ENCODE assay signal across 8 cellular contexts in the genomic region with DNA sequence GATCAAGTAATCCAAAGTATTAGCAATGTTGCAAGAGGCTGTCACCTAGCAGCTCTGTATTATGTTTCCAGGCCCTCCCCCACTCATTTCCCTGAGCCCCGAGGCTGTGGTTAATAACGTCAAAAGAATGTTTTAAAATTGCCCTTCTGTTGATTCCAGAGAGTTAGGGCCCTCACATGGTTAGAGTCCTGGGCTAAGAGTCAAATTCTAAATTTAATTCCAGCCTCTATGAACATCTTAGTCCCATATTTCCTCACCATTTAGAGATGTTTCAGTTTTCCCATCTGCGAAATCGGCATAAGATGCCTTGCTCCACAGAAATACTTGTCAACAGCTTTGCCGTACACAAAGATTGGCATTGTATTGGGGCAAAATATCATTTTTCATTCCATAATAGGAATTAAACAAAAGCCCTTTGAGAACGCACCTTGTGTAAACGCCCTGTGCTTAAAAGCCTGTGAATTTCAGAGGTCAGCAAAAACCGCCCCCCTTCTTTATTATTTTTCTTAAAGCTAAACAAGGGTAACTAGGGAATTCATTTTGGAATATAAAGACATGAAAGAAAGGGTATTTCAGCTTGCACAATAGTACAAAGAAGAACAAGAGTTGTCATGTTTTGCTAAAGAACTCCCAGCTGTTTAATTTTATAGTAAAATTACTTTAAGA.
A peak's percentile ranks its signal among the peaks of the same experiment; 100 is the strongest.
DNase-seq lines count a peak whose midpoint lies in the region; ATAC-seq and TF ChIP-seq lines count a peak whose summit lies in the region.

No MANE protein-coding gene starts in this region.

- ATAC-seq in right lobe of liver: no peak
- ATAC-seq in HG03095 (IDR thresholded peaks at IDR 0.05; ENCODE audit: unreplicated experiment): no peak
- no peak for ATAC-seq in GM18867 (IDR thresholded peaks at IDR 0.05; ENCODE audit: unreplicated experiment)

- H3F3A ChIP-seq in GM23248 (ENCODE audit: insufficient read depth): peaks cover 16% of the 10 kb centered on the region; the same call in 1 of the 2 replicates

- no peaks in the 10 kb centered on the region for H4K20me1 ChIP-seq in GM23248 (ENCODE audit: insufficient read depth)

- no peak overlapping the region for H2AFZ ChIP-seq in GM23248

- WGBS in GM23248 (ENCODE audit: low coverage in 1 of 2, low lambda C conversion rate in 2 of 2, missing lambda C conversion rate in 2 of 2), 2 experiments: 62 to 66% methylated on average over 8 of the region's 8 CpGs
- 54% methylated on average over 8 of the region's 8 CpGs for WGBS in right lobe of liver (ENCODE audit: insufficient coverage, low coverage, low lambda C conversion rate, missing lambda C conversion rate)

- H3K9ac ChIP-seq in GM23248 (no peak overlapping the region), adipocyte (ENCODE audit: low read length) (peak overlapping the region; percentile 68)

- in situ Hi-C loops in GM23248 (cut with MboI): loop anchor here (25.0 kb wide), 1 partner anchor 775 kb away; the partner anchor contains the start of genes ADO and EGR2

- H3K4me1 ChIP-seq in GM23248 (ENCODE audit: insufficient read depth) (peaks cover 48% of the 10 kb centered on the region), adipocyte (ENCODE audit: control insufficient read depth, insufficient read depth, low read length) (peaks cover 48% of the 10 kb centered on the region), right lobe of liver (peaks cover 0 to 15% (median 6%) of the 10 kb centered on the region in 4 donors)

- H3K4me2 ChIP-seq in GM23248 (ENCODE audit: unreplicated experiment): peak overlapping the region; percentile 23

- H3K4me3 ChIP-seq in GM23248 (no peak overlapping the region), adipocyte (ENCODE audit: low read length) (no peak overlapping the region), right lobe of liver (no peak overlapping the region)

- H3K9me3 ChIP-seq in GM23248 (ENCODE audit: low read depth) (no peaks in the 10 kb centered on the region), adipocyte (ENCODE audit: control insufficient read depth, low read length) (no peaks in the 10 kb centered on the region), right lobe of liver (no peaks in the 10 kb centered on the region)

- intact Hi-C loops in right lobe of liver (cut with DNase I): loop anchor here (10.0 kb wide), 1 partner anchor 218 kb away; no protein-coding TSS in a partner anchor

- DNase-seq in GM23248: peak; percentile 59
- peak; percentile 63 for DNase-seq in adipocyte (ENCODE audit: low read depth)
- no peak for DNase-seq in right lobe of liver
- DNase-seq in iPS-NIHi11 (ENCODE audit: low spot score): no peak
- no peak for DNase-seq in OCI-M1 (lab: John Stamatoyannopoulos, UW)

- H3K27me3 ChIP-seq in GM23248 (replicated peaks; ENCODE audit: insufficient read depth) (no peaks in the 10 kb centered on the region), adipocyte (replicated peaks; ENCODE audit: control insufficient read depth, insufficient read depth, low read length) (no peaks in the 10 kb centered on the region), right lobe of liver (no peaks in the 10 kb centered on the region)

- H3K9me2 ChIP-seq in GM23248 (ENCODE audit: insufficient read depth): no peaks in the 10 kb centered on the region

- H3K36me3 ChIP-seq in GM23248 (ENCODE audit: low read depth): no peaks in the 10 kb centered on the region
- H3K36me3 ChIP-seq in adipocyte (ENCODE audit: control insufficient read depth, insufficient read depth, low read length, severe bottlenecking): no peaks in the 10 kb centered on the region
- peaks cover 0 to 1% (median 0%) of the 10 kb centered on the region in 4 donors for H3K36me3 ChIP-seq in right lobe of liver

- TF ChIP-seq CTCF in 22Rv1 (IDR thresholded peaks at IDR 0.05): no peak
- TF ChIP-seq CTCF in right lobe of liver (IDR thresholded peaks at IDR 0.05): no peak

- H3K79me2 ChIP-seq in GM23248 (ENCODE audit: insufficient read depth): peaks cover 75% of the 10 kb centered on the region

- no peak for TF ChIP-seq POLR2A in right lobe of liver (IDR thresholded peaks at IDR 0.05)

- H3K27ac ChIP-seq in 22Rv1: peak overlapping the region; percentile 90
- H3K27ac ChIP-seq in GM23248: peak overlapping the region; percentile 8; the same call in 1 of the 2 replicates
- peak overlapping the region; percentile 37 to 67 (median 64) for H3K27ac ChIP-seq in right lobe of liver

Comparison
In these comparisons a context has a peak if more than half of its experiments do, and no peak if none do; other contexts are left out.
1. H3K27ac ChIP-seq: peak in every context shown above with its lines; median percentile 90 in 22Rv1; 64 in right lobe of liver; 8 in GM23248.
2. DNase-seq: peak in GM23248 (single experiment) and adipocyte (single experiment); none in right lobe of liver (0 of 3), iPS-NIHi11 (single experiment) and OCI-M1 (single experiment).